Comparison of ENCODE assay signal across 8 cellular contexts in genomic region chr11:737366-737765, GRCh38. TPM values are rescaled to one million over a fixed set of nuclear protein-coding genes. Genes with fewer than 3 reads are reported as not detected.
DNase-seq lines count a peak whose midpoint lies in the region; ATAC-seq and TF ChIP-seq lines count a peak whose summit lies in the region.
"Had no signal": no experiment of that assay in that cellular context is flagged by ENCODE, and none has a peak within 500 bp of the region (broad histone marks: within the 10 kb centered on the region; RNA-seq: fewer than 3 reads in every experiment).

No MANE protein-coding gene starts in this region.

- DNase-seq in activated T-helper 1 cell treated with anti-CD3 and anti-CD28 coated beads, Interleukin-12 subunit alpha, Interleukin-12 subunit beta, Interleukin-2, Interleukin-4 antibody, amounts not matched to agents 30 ng/mL and 10 ng/mL and 1 ng/mL, durations not matched to agents 14 hours and 24 hours and 36 hours (ENCODE audit: low spot score) = no peak
- DNase-seq in naive thymus-derived CD8-positive, alpha-beta T cell = no peak
- no peak for DNase-seq in GM10248 (ENCODE audit: extremely low spot score)
- no peak for DNase-seq in MCF 10A (ENCODE audit: unreplicated experiment)
- no peak for DNase-seq in A673 (ENCODE audit: low spot score)
- DNase-seq: NCI-H446 treated with DMSO at 0.1 percent for 48 hours, tibial artery had no signal

- intact Hi-C loops in activated T-helper 1 cell treated with anti-CD3 and anti-CD28 coated beads, Interleukin-12 subunit alpha, Interleukin-12 subunit beta, Interleukin-2, Interleukin-4 antibody, amounts not matched to agents 30 ng/mL and 10 ng/mL and 1 ng/mL, durations not matched to agents 14 hours and 24 hours and 36 hours (cut with micrococcal nuclease) = no loop called here
- intact Hi-C loops in MCF 10A (cut with micrococcal nuclease) (no loop called here), A673 (cut with micrococcal nuclease; ENCODE audit: unreplicated experiment) (no loop called here)

- ATAC-seq in naive thymus-derived CD8-positive, alpha-beta T cell = peak; percentile 59 to 65

- no peak overlapping the region for H3K27ac ChIP-seq in A673 (ENCODE audit: low read depth, low read length, poor library complexity, severe bottlenecking)
- H3K27ac ChIP-seq: tibial artery had no signal

- BruUV-seq in MCF 10A (replicated peaks; lab: Mats Ljungman, UMichigan) (no TSS peak), A673 (replicated peaks; lab: Mats Ljungman, UMichigan) (no TSS peak)

- no peaks in the 10 kb centered on the region for H3K4me1 ChIP-seq in A673 (ENCODE audit: insufficient read depth, low read length, poor library complexity, severe bottlenecking)
- H3K4me1 ChIP-seq: tibial artery had no signal

- H3K36me3 ChIP-seq in A673 (ENCODE audit: insufficient read depth, low read length, poor library complexity, severe bottlenecking) = no peaks in the 10 kb centered on the region
- H3K36me3 ChIP-seq: tibial artery had no signal

- H3K9me3 ChIP-seq in A673 (ENCODE audit: low read depth, low read length, poor library complexity, severe bottlenecking) = no peaks in the 10 kb centered on the region
- H3K9me3 ChIP-seq: tibial artery had no signal

- H3K27ac Mint-ChIP-seq in IgD-negative memory B cell (no peak overlapping the region), MCF 10A (ENCODE audit: low read depth, unreplicated experiment) (no peak overlapping the region)
- H3K27ac Mint-ChIP-seq in activated T-helper 1 cell treated with anti-CD3 and anti-CD28 coated beads, Interleukin-12 subunit alpha, Interleukin-12 subunit beta, Interleukin-2, Interleukin-4 antibody, amounts not matched to agents 30 ng/mL and 10 ng/mL and 1 ng/mL, durations not matched to agents 14 hours and 24 hours and 36 hours = no peak overlapping the region
- H3K27ac Mint-ChIP-seq in naive thymus-derived CD8-positive, alpha-beta T cell = peak overlapping the region in 8 of 10 donors; percentile 38 to 88 (median 80)

- H3K4me1 Mint-ChIP-seq in IgD-negative memory B cell = peaks cover 11 to 15% (median 12%) of the 10 kb centered on the region in 3 donors
- peaks cover 10% of the 10 kb centered on the region for H3K4me1 Mint-ChIP-seq in activated T-helper 1 cell treated with anti-CD3 and anti-CD28 coated beads, Interleukin-12 subunit alpha, Interleukin-12 subunit beta, Interleukin-2, Interleukin-4 antibody, amounts not matched to agents 30 ng/mL and 10 ng/mL and 1 ng/mL, durations not matched to agents 14 hours and 24 hours and 36 hours (ENCODE audit: low read depth)
- H3K4me1 Mint-ChIP-seq in naive thymus-derived CD8-positive, alpha-beta T cell = peaks cover 8 to 15% (median 13%) of the 10 kb centered on the region in 4 donors
- H3K4me1 Mint-ChIP-seq in MCF 10A (ENCODE audit: insufficient read depth, unreplicated experiment) = no peaks in the 10 kb centered on the region

- peak overlapping the region; percentile 54 to 86 (median 69) for H3K4me3 Mint-ChIP-seq in IgD-negative memory B cell
- H3K4me3 Mint-ChIP-seq in activated T-helper 1 cell treated with anti-CD3 and anti-CD28 coated beads, Interleukin-12 subunit alpha, Interleukin-12 subunit beta, Interleukin-2, Interleukin-4 antibody, amounts not matched to agents 30 ng/mL and 10 ng/mL and 1 ng/mL, durations not matched to agents 14 hours and 24 hours and 36 hours = peak overlapping the region; percentile 60
- peak overlapping the region; percentile 65 to 84 (median 77) for H3K4me3 Mint-ChIP-seq in naive thymus-derived CD8-positive, alpha-beta T cell
- H3K4me3 Mint-ChIP-seq in MCF 10A (ENCODE audit: unreplicated experiment) = no peak overlapping the region

- peaks cover 20% of the 10 kb centered on the region for H3K27me3 Mint-ChIP-seq in IgD-negative memory B cell
- peaks cover 13% of the 10 kb centered on the region for H3K27me3 Mint-ChIP-seq in activated T-helper 1 cell treated with anti-CD3 and anti-CD28 coated beads, Interleukin-12 subunit alpha, Interleukin-12 subunit beta, Interleukin-2, Interleukin-4 antibody, amounts not matched to agents 30 ng/mL and 10 ng/mL and 1 ng/mL, durations not matched to agents 14 hours and 24 hours and 36 hours (ENCODE audit: insufficient read depth)
- H3K27me3 Mint-ChIP-seq in naive thymus-derived CD8-positive, alpha-beta T cell = peaks cover 0 to 5% (median 0%) of the 10 kb centered on the region in 5 donors
- no peaks in the 10 kb centered on the region for H3K27me3 Mint-ChIP-seq in MCF 10A (ENCODE audit: insufficient read depth, unreplicated experiment)

- H3K36me3 Mint-ChIP-seq in IgD-negative memory B cell (peaks cover 1% of the 10 kb centered on the region), MCF 10A (ENCODE audit: insufficient read depth, unreplicated experiment) (no peaks in the 10 kb centered on the region)
- no peaks in the 10 kb centered on the region for H3K36me3 Mint-ChIP-seq in activated T-helper 1 cell treated with anti-CD3 and anti-CD28 coated beads, Interleukin-12 subunit alpha, Interleukin-12 subunit beta, Interleukin-2, Interleukin-4 antibody, amounts not matched to agents 30 ng/mL and 10 ng/mL and 1 ng/mL, durations not matched to agents 14 hours and 24 hours and 36 hours (ENCODE audit: low read depth)
- no peaks in the 10 kb centered on the region for H3K36me3 Mint-ChIP-seq in naive thymus-derived CD8-positive, alpha-beta T cell

- CTCF ChIA-PET in GM10248 (lab: Yijun Ruan, JAX) = interaction anchor here (2.7 to 12.5 kb wide), 2 partner anchors 10 to 12 kb away, joined by 8 to 112 read pairs; partner anchors contain the start of gene TALDO1
- CTCF ChIA-PET in MCF 10A (lab: Yijun Ruan, JAX) = interaction anchor here (1.0 to 1.2 kb wide), 2 partner anchors 11 kb away, joined by 3 to 4 read pairs; no protein-coding TSS in a partner anchor
- CTCF ChIA-PET in A673 (lab: Charles Lee) = no interaction called here

- TF ChIP-seq CTCF in GM10248 (IDR thresholded peaks at IDR 0.05; ENCODE audit: control extremely low read depth, extremely low read depth, low read depth, missing control alignments) (no peak), MCF 10A (IDR thresholded peaks at IDR 0.05; ENCODE audit: unreplicated experiment) (no peak), A673 (conservative IDR thresholded peaks at IDR 0.05; ENCODE audit: low read depth, low read length) (no peak)

- POLR2A ChIA-PET in naive thymus-derived CD8-positive, alpha-beta T cell (lab: Charles Lee) = interaction anchor here (0.6 to 1.5 kb wide), 5 partner anchors 11 to 69 kb away, joined by 3 to 6 read pairs (median 3); no protein-coding TSS in a partner anchor
- POLR2A ChIA-PET in GM10248 (lab: Yijun Ruan, JAX) (no interaction called here), MCF 10A (lab: Yijun Ruan, JAX) (interaction anchor here (2.4 kb wide), 1 partner anchor 26 kb away, joined by 10 read pairs; no protein-coding TSS in a partner anchor), A673 (lab: Charles Lee; ENCODE audit: low non-redundant PET) (no interaction called here)

- no peaks in the 10 kb centered on the region for H3K9me3 Mint-ChIP-seq in IgD-negative memory B cell
- H3K9me3 Mint-ChIP-seq in activated T-helper 1 cell treated with anti-CD3 and anti-CD28 coated beads, Interleukin-12 subunit alpha, Interleukin-12 subunit beta, Interleukin-2, Interleukin-4 antibody, amounts not matched to agents 30 ng/mL and 10 ng/mL and 1 ng/mL, durations not matched to agents 14 hours and 24 hours and 36 hours = no peaks in the 10 kb centered on the region
- H3K9me3 Mint-ChIP-seq in naive thymus-derived CD8-positive, alpha-beta T cell = no peaks in the 10 kb centered on the region
- H3K9me3 Mint-ChIP-seq in MCF 10A (ENCODE audit: unreplicated experiment) = no peaks in the 10 kb centered on the region

- no peaks in the 10 kb centered on the region for H3K27me3 ChIP-seq in A673 (replicated peaks; ENCODE audit: insufficient read depth, low read depth, low read length, poor library complexity)

- no peak overlapping the region for H3K4me3 ChIP-seq in A673 (ENCODE audit: low read depth, low read length, poor library complexity, severe bottlenecking)
- H3K4me3 ChIP-seq: tibial artery had no signal

RNA-seq across cellular contexts. Expression of gene TALDO1, which starts 9.9 kb away (rescaled TPM):
- polyA plus RNA-seq in IgD-negative memory B cell = 246 TPM
- total RNA-seq in activated T-helper 1 cell treated with anti-CD3 and anti-CD28 coated beads, Interleukin-12 subunit alpha, Interleukin-12 subunit beta, Interleukin-2, Interleukin-4 antibody, amounts not matched to agents 30 ng/mL and 10 ng/mL and 1 ng/mL, durations not matched to agents 14 hours and 24 hours and 36 hours = 269 and 283 TPM in 2 replicates
- 100 to 1,000 TPM; 120 to 124 TPM for total RNA-seq in naive thymus-derived CD8-positive, alpha-beta T cell
- polyA plus RNA-seq in naive thymus-derived CD8-positive, alpha-beta T cell = 100 to 1,000 TPM; 160 to 173 (median 166) TPM
- total RNA-seq in MCF 10A (2022) = 93.8 and 137 TPM in 2 replicates
- total RNA-seq in A673 (2021) = 173 and 175 TPM in 2 replicates

RNA-seq across cellular contexts. Expression of gene EPS8L2, which starts 31.3 kb away (rescaled TPM):
- polyA plus RNA-seq in IgD-negative memory B cell = 17.3 TPM
- 16.8 and 20.2 TPM in 2 replicates for total RNA-seq in activated T-helper 1 cell treated with anti-CD3 and anti-CD28 coated beads, Interleukin-12 subunit alpha, Interleukin-12 subunit beta, Interleukin-2, Interleukin-4 antibody, amounts not matched to agents 30 ng/mL and 10 ng/mL and 1 ng/mL, durations not matched to agents 14 hours and 24 hours and 36 hours
- total RNA-seq in naive thymus-derived CD8-positive, alpha-beta T cell = 1 to 10 TPM; 8.2 to 9.7 TPM
- 10 to 100 TPM in 2 of 3 donors, 1 to 10 TPM in 1; 9.6 to 20.4 (median 14.8) TPM for polyA plus RNA-seq in naive thymus-derived CD8-positive, alpha-beta T cell
- total RNA-seq in MCF 10A (2022) (109 and 119 TPM in 2 replicates), A673 (2021) (0.66 and 0.90 TPM in 2 replicates)

RNA-seq across cellular contexts. Expression of gene GATD1, which starts 39.9 kb away (rescaled TPM):
- polyA plus RNA-seq in IgD-negative memory B cell = 30.7 TPM
- 70.4 and 81.7 TPM in 2 replicates for total RNA-seq in activated T-helper 1 cell treated with anti-CD3 and anti-CD28 coated beads, Interleukin-12 subunit alpha, Interleukin-12 subunit beta, Interleukin-2, Interleukin-4 antibody, amounts not matched to agents 30 ng/mL and 10 ng/mL and 1 ng/mL, durations not matched to agents 14 hours and 24 hours and 36 hours
- total RNA-seq in naive thymus-derived CD8-positive, alpha-beta T cell = 10 to 100 TPM; 57.0 to 65.6 TPM
- polyA plus RNA-seq in naive thymus-derived CD8-positive, alpha-beta T cell = 10 to 100 TPM in 2 of 3 donors, 1 to 10 TPM in 1; 7.2 to 20.7 (median 12.8) TPM
- total RNA-seq in MCF 10A (2022) = 54.6 and 67.7 TPM in 2 replicates
- 81.3 and 82.9 TPM in 2 replicates for total RNA-seq in A673 (2021)

RNA-seq across cellular contexts. Expression of gene TMEM80, which starts 41.8 kb away (rescaled TPM):
- polyA plus RNA-seq in IgD-negative memory B cell = 35.6 TPM
- total RNA-seq in activated T-helper 1 cell treated with anti-CD3 and anti-CD28 coated beads, Interleukin-12 subunit alpha, Interleukin-12 subunit beta, Interleukin-2, Interleukin-4 antibody, amounts not matched to agents 30 ng/mL and 10 ng/mL and 1 ng/mL, durations not matched to agents 14 hours and 24 hours and 36 hours = 14.2 and 14.7 TPM in 2 replicates
- total RNA-seq in naive thymus-derived CD8-positive, alpha-beta T cell = 10 to 100 TPM; 46.0 to 49.2 TPM
- 10 to 100 TPM; 22.2 to 44.6 (median 32.4) TPM for polyA plus RNA-seq in naive thymus-derived CD8-positive, alpha-beta T cell
- 12.2 and 12.8 TPM in 2 replicates for total RNA-seq in MCF 10A (2022)
- 13.6 and 17.6 TPM in 2 replicates for total RNA-seq in A673 (2021)

RNA-seq across cellular contexts. Expression of gene DEAF1, which starts 42.3 kb away (rescaled TPM):
- 25.6 TPM for polyA plus RNA-seq in IgD-negative memory B cell
- total RNA-seq in activated T-helper 1 cell treated with anti-CD3 and anti-CD28 coated beads, Interleukin-12 subunit alpha, Interleukin-12 subunit beta, Interleukin-2, Interleukin-4 antibody, amounts not matched to agents 30 ng/mL and 10 ng/mL and 1 ng/mL, durations not matched to agents 14 hours and 24 hours and 36 hours = 72.2 and 72.7 TPM in 2 replicates
- 10 to 100 TPM; 46.5 to 51.0 TPM for total RNA-seq in naive thymus-derived CD8-positive, alpha-beta T cell
- 10 to 100 TPM; 27.0 to 58.2 (median 27.9) TPM for polyA plus RNA-seq in naive thymus-derived CD8-positive, alpha-beta T cell
- total RNA-seq in MCF 10A (2022) (46.8 and 54.1 TPM in 2 replicates), A673 (2021) (56.3 and 56.7 TPM in 2 replicates)

Comparison
In these comparisons a context has a peak if more than half of its experiments do, and no peak if none do; other contexts are left out.
1. H3K27ac Mint-ChIP-seq: peak in naive thymus-derived CD8-positive, alpha-beta T cell (8 of 10); none in IgD-negative memory B cell (0 of 3), activated T-helper 1 cell treated with anti-CD3 and anti-CD28 coated beads, Interleukin-12 subunit alpha, Interleukin-12 subunit beta, Interleukin-2, Interleukin-4 antibody, amounts not matched to agents 30 ng/mL and 10 ng/mL and 1 ng/mL, durations not matched to agents 14 hours and 24 hours and 36 hours (single experiment) and MCF 10A (single experiment).
2. POLR2A ChIA-PET loops: an anchor here in naive thymus-derived CD8-positive, alpha-beta T cell (0.6 to 1.5 kb wide) and MCF 10A (2.4 kb wide); none called in GM10248 and A673.